ENCODE assay signal across 1 cellular context in the genomic region with DNA sequence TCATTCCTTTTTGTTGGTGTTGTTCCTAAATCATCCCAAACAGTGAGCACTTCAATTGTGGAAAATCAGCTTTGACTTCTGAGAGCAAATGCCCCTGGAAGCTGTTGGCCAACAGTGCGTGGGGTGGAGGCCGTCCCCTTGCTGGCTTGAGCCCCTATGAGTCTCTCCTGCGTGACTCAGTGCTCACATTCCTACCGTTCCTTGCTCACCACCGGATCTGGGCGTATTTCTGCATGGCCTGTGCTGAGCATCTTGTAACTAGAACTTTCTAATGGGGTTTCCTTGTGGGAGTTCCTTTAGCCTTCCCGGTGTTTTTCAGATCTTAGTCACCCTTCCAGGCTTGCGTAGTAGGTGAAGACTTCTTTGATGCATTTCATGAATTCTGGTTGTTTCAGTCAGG.
TF ChIP-seq lines count a peak whose summit lies in the region.

No MANE protein-coding gene starts in this region.

TF ChIP-seq in HCT116, 20 proteins besides CTCF, POLR2A, EP300 and RAD21 (continued from another document):
- no peak for TF ChIP-seq REST (IDR thresholded peaks at IDR 0.05; ENCODE audit: low read depth)
- TF ChIP-seq CEBPB (IDR thresholded peaks at IDR 0.05; ENCODE audit: low read depth): peak; percentile 50
- peak; percentile 78 for TF ChIP-seq CBX3 (IDR thresholded peaks at IDR 0.05; ENCODE audit: low read depth)
